1 cellular context compared by ENCODE assay signal in the genomic region with DNA sequence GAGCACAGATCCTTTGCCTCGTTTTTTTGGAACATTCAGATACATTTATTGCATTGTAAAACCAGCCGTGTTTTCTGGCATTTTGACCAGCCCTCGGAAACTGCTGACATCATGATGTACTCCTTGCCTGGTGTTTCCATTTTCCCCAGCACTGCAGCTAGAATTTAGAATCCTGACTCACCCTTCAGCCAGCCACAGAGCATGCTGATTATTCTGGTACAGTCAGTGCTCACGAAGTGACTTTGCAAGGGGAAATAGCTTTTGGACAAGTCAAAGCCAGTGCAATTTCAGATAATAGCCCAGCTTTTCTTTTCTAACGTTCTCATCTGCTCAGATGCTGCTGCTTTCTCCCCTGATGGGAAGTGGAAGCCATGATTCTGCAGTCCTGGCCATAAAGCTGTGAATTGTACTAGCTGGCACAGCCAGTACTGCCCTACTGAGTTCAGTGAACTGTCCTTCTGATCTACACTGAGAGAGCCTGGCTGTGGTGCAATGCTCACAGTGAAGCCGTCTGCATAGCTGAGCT.
TF ChIP-seq lines count a peak whose summit lies in the region.

No MANE protein-coding gene starts in this region.

TF ChIP-seq in H1, 55 proteins besides CTCF, POLR2A, EP300 and RAD21:
- TF ChIP-seq, protein P1, sequence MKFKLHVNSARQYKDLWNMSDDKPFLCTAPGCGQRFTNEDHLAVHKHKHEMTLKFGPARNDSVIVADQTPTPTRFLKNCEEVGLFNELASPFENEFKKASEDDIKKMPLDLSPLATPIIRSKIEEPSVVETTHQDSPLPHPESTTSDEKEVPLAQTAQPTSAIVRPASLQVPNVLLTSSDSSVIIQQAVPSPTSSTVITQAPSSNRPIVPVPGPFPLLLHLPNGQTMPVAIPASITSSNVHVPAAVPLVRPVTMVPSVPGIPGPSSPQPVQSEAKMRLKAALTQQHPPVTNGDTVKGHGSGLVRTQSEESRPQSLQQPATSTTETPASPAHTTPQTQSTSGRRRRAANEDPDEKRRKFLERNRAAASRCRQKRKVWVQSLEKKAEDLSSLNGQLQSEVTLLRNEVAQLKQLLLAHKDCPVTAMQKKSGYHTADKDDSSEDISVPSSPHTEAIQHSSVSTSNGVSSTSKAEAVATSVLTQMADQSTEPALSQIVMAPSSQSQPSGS (IDR thresholded peaks at IDR 0.05; ENCODE audit: low read length) = no peak
- no peak for TF ChIP-seq NRF1 (IDR thresholded peaks at IDR 0.05; ENCODE audit: low read depth, low read length)
- no peak for TF ChIP-seq HDAC2 (IDR thresholded peaks at IDR 0.05; ENCODE audit: borderline replicate concordance in 1 of 2, low read depth in 2 of 2, low read length in 2 of 2)
- TF ChIP-seq, protein P2, sequence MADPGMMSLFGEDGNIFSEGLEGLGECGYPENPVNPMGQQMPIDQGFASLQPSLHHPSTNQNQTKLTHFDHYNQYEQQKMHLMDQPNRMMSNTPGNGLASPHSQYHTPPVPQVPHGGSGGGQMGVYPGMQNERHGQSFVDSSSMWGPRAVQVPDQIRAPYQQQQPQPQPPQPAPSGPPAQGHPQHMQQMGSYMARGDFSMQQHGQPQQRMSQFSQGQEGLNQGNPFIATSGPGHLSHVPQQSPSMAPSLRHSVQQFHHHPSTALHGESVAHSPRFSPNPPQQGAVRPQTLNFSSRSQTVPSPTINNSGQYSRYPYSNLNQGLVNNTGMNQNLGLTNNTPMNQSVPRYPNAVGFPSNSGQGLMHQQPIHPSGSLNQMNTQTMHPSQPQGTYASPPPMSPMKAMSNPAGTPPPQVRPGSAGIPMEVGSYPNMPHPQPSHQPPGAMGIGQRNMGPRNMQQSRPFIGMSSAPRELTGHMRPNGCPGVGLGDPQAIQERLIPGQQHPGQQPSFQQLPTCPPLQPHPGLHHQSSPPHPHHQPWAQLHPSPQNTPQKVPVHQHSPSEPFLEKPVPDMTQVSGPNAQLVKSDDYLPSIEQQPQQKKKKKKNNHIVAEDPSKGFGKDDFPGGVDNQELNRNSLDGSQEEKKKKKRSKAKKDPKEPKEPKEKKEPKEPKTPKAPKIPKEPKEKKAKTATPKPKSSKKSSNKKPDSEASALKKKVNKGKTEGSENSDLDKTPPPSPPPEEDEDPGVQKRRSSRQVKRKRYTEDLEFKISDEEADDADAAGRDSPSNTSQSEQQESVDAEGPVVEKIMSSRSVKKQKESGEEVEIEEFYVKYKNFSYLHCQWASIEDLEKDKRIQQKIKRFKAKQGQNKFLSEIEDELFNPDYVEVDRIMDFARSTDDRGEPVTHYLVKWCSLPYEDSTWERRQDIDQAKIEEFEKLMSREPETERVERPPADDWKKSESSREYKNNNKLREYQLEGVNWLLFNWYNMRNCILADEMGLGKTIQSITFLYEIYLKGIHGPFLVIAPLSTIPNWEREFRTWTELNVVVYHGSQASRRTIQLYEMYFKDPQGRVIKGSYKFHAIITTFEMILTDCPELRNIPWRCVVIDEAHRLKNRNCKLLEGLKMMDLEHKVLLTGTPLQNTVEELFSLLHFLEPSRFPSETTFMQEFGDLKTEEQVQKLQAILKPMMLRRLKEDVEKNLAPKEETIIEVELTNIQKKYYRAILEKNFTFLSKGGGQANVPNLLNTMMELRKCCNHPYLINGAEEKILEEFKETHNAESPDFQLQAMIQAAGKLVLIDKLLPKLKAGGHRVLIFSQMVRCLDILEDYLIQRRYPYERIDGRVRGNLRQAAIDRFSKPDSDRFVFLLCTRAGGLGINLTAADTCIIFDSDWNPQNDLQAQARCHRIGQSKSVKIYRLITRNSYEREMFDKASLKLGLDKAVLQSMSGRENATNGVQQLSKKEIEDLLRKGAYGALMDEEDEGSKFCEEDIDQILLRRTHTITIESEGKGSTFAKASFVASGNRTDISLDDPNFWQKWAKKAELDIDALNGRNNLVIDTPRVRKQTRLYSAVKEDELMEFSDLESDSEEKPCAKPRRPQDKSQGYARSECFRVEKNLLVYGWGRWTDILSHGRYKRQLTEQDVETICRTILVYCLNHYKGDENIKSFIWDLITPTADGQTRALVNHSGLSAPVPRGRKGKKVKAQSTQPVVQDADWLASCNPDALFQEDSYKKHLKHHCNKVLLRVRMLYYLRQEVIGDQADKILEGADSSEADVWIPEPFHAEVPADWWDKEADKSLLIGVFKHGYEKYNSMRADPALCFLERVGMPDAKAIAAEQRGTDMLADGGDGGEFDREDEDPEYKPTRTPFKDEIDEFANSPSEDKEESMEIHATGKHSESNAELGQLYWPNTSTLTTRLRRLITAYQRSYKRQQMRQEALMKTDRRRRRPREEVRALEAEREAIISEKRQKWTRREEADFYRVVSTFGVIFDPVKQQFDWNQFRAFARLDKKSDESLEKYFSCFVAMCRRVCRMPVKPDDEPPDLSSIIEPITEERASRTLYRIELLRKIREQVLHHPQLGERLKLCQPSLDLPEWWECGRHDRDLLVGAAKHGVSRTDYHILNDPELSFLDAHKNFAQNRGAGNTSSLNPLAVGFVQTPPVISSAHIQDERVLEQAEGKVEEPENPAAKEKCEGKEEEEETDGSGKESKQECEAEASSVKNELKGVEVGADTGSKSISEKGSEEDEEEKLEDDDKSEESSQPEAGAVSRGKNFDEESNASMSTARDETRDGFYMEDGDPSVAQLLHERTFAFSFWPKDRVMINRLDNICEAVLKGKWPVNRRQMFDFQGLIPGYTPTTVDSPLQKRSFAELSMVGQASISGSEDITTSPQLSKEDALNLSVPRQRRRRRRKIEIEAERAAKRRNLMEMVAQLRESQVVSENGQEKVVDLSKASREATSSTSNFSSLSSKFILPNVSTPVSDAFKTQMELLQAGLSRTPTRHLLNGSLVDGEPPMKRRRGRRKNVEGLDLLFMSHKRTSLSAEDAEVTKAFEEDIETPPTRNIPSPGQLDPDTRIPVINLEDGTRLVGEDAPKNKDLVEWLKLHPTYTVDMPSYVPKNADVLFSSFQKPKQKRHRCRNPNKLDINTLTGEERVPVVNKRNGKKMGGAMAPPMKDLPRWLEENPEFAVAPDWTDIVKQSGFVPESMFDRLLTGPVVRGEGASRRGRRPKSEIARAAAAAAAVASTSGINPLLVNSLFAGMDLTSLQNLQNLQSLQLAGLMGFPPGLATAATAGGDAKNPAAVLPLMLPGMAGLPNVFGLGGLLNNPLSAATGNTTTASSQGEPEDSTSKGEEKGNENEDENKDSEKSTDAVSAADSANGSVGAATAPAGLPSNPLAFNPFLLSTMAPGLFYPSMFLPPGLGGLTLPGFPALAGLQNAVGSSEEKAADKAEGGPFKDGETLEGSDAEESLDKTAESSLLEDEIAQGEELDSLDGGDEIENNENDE (IDR thresholded peaks at IDR 0.05; ENCODE audit: insufficient replicate concordance, low read length) = no peak
- no peak for TF ChIP-seq TAF7 (optimal IDR thresholded peaks at IDR 0.05; ENCODE audit: borderline replicate concordance, low read depth, low read length)
- TF ChIP-seq MAFK (IDR thresholded peaks at IDR 0.05; ENCODE audit: low read depth, low read length) = no peak
TF ChIP-seq in H1: peak in this region for 0.
